In the genomic region with DNA sequence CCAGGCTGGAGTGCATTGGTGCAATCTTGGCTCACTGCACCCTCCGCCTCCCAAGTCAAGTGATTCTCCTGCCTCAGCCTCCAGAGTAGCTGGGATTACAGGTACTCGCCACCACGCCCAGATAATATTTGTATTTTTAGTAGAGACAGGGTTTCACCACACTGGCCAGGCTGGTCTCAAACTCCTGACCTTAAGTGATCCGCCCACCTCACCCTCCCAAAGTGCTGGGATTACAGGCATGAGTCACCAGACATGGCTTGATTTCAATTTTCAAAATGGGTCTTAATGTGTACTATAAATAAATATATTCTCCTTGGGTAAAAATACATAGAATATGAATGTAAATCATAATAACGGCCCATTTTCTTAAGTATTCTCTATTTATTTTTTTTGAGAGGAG, we compare ENCODE assay signal across 1 cellular context.
TF ChIP-seq lines count a peak whose summit lies in the region.
"Not testable (repeated sequence)": the region's sequence is repeated elsewhere in the genome, so short reads cannot be mapped to it uniquely, and the experiment has no call there.

No MANE protein-coding gene starts in this region.

TF ChIP-seq in K562, 482 proteins besides CTCF, POLR2A, EP300 and RAD21:
- peak; percentile 32 for TF ChIP-seq EGR1 (conservative IDR thresholded peaks at IDR 0.05)
- TF ChIP-seq, protein P1, sequence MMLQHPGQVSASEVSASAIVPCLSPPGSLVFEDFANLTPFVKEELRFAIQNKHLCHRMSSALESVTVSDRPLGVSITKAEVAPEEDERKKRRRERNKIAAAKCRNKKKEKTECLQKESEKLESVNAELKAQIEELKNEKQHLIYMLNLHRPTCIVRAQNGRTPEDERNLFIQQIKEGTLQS (IDR thresholded peaks at IDR 0.05) = peak; percentile 53
- TF ChIP-seq, protein P1 (CRISPR knock-in tag; conservative IDR thresholded peaks at IDR 0.05) = not testable (repeated sequence)
